13 cellular contexts compared by ENCODE assay signal in the genomic region with DNA sequence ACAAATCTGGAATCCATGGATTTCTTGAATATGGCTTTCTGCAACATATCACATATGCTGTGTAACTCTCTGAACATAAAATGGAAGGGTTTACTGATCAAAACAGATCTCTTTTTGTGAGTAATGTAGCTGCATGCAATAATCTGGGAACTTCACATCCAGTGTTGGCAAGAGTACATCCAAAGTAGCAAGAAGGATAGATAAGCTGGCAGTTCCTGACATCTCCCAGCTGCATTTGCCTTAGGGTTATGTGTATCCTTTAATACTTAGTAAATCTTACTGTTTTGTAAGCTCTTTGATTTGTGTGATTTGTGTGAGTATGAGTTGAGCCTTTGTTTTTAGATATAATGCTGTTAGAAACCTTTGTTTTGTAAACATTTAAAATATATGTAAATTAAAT.
DNase-seq lines count a peak whose midpoint lies in the region; ATAC-seq and TF ChIP-seq lines count a peak whose summit lies in the region.
"Had no signal": no experiment of that assay in that cellular context is flagged by ENCODE, and none has a peak within 500 bp of the region (broad histone marks: within the 10 kb centered on the region; RNA-seq: fewer than 3 reads in every experiment).

No MANE protein-coding gene starts in this region.

- ATAC-seq in left cardiac atrium (peak; percentile 61 to 67), right cardiac atrium (peak; percentile 49 to 77)
- ATAC-seq: HCT116 had no signal

- no peak for DNase-seq in left cardiac atrium
- DNase-seq in cardiac septum (ENCODE audit: low spot score), result no peak
- peak in 2 of 3 donors; percentile 37 to 61 for DNase-seq in right cardiac atrium
- DNase-seq in pons (ENCODE audit: low spot score), result peak; percentile 14
- DNase-seq in hepatic stellate cell (ENCODE audit: low spot score), result no peak
- no peak for DNase-seq in suprapubic skin (ENCODE audit: low spot score in 2 of 2)
- no peak for DNase-seq in NCI-H1694 (lab: John Stamatoyannopoulos, UW)
- DNase-seq: ACHN; C1 segment of cervical spinal cord; Calu3; CD4-positive, alpha-beta T cell; DMS 273 treated with DMSO at 0.1 percent for 48 hours had no signal

- no peak for TF ChIP-seq EP300 in suprapubic skin (IDR thresholded peaks at IDR 0.05)

- H3K9me3 ChIP-seq in right cardiac atrium (ENCODE audit: control insufficient read depth, low read length), result no peaks in the 10 kb centered on the region
- no peaks in the 10 kb centered on the region for H3K9me3 ChIP-seq in suprapubic skin

- no peak for TF ChIP-seq POLR2A in suprapubic skin (IDR thresholded peaks at IDR 0.05)

- intact Hi-C loops in left cardiac atrium (cut with DNase I) (no loop called here), cardiac septum (cut with DNase I) (no loop called here), right cardiac atrium (cut with DNase I) (no loop called here)

- H3K4me1 ChIP-seq in right cardiac atrium (ENCODE audit: control insufficient read depth, insufficient read depth, low read length), result no peaks in the 10 kb centered on the region
- no peaks in the 10 kb centered on the region for H3K4me1 ChIP-seq in suprapubic skin

- H3K4me3 ChIP-seq in right cardiac atrium (ENCODE audit: low read length) (no peak overlapping the region), suprapubic skin (no peak overlapping the region)

- no peak for TF ChIP-seq CTCF in suprapubic skin (IDR thresholded peaks at IDR 0.05)

- H3K27me3 ChIP-seq in right cardiac atrium (ENCODE audit: control insufficient read depth, insufficient read depth), result no peaks in the 10 kb centered on the region
- H3K27me3 ChIP-seq in suprapubic skin, result no peaks in the 10 kb centered on the region

- H3K36me3 ChIP-seq in suprapubic skin, result no peaks in the 10 kb centered on the region

- H3K27ac ChIP-seq in right cardiac atrium (ENCODE audit: low read length), result no peak overlapping the region
- H3K27ac ChIP-seq in suprapubic skin, result no peak overlapping the region

Comparison
In these comparisons a context has a peak if more than half of its experiments do, and no peak if none do; other contexts are left out.
1. DNase-seq: peak in right cardiac atrium (2 of 3) and pons (single experiment); none in left cardiac atrium (single experiment), cardiac septum (single experiment), hepatic stellate cell (single experiment), suprapubic skin (0 of 2) and NCI-H1694 (single experiment).